ENCODE assay signal across 2 cellular contexts in genomic region chr13:114328034-114328433, GRCh38.
TF ChIP-seq lines count a peak whose summit lies in the region.

No MANE protein-coding gene starts in this region.

TF ChIP-seq in GM23338, 12 proteins besides CTCF, POLR2A, EP300 and RAD21:
- TF ChIP-seq REST (IDR thresholded peaks at IDR 0.05; ENCODE audit: unreplicated experiment) (no peak), CREB1 (CRISPR knock-in tag; IDR thresholded peaks at IDR 0.05; ENCODE audit: low read depth) (no peak), EZH2phosphoT487 (IDR thresholded peaks at IDR 0.05; ENCODE audit: unreplicated experiment) (no peak), POLR2AphosphoS5 (IDR thresholded peaks at IDR 0.05; ENCODE audit: low read depth) (no peak), ZNF114 (CRISPR knock-in tag; IDR thresholded peaks at IDR 0.05) (no peak), JUNB (IDR thresholded peaks at IDR 0.05; ENCODE audit: unreplicated experiment) (no peak), STAT1 (IDR thresholded peaks at IDR 0.05; ENCODE audit: unreplicated experiment) (no peak), NANOG (IDR thresholded peaks at IDR 0.05; ENCODE audit: borderline replicate concordance) (no peak), EZH2 (IDR thresholded peaks at IDR 0.05; ENCODE audit: low read depth, unreplicated experiment) (no peak), ZNF331 (CRISPR knock-in tag; IDR thresholded peaks at IDR 0.05; ENCODE audit: low read depth) (no peak)
- TF ChIP-seq, protein P1, sequence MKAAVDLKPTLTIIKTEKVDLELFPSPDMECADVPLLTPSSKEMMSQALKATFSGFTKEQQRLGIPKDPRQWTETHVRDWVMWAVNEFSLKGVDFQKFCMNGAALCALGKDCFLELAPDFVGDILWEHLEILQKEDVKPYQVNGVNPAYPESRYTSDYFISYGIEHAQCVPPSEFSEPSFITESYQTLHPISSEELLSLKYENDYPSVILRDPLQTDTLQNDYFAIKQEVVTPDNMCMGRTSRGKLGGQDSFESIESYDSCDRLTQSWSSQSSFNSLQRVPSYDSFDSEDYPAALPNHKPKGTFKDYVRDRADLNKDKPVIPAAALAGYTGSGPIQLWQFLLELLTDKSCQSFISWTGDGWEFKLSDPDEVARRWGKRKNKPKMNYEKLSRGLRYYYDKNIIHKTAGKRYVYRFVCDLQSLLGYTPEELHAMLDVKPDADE (IDR thresholded peaks at IDR 0.05) = no peak
- TF ChIP-seq, protein P2, sequence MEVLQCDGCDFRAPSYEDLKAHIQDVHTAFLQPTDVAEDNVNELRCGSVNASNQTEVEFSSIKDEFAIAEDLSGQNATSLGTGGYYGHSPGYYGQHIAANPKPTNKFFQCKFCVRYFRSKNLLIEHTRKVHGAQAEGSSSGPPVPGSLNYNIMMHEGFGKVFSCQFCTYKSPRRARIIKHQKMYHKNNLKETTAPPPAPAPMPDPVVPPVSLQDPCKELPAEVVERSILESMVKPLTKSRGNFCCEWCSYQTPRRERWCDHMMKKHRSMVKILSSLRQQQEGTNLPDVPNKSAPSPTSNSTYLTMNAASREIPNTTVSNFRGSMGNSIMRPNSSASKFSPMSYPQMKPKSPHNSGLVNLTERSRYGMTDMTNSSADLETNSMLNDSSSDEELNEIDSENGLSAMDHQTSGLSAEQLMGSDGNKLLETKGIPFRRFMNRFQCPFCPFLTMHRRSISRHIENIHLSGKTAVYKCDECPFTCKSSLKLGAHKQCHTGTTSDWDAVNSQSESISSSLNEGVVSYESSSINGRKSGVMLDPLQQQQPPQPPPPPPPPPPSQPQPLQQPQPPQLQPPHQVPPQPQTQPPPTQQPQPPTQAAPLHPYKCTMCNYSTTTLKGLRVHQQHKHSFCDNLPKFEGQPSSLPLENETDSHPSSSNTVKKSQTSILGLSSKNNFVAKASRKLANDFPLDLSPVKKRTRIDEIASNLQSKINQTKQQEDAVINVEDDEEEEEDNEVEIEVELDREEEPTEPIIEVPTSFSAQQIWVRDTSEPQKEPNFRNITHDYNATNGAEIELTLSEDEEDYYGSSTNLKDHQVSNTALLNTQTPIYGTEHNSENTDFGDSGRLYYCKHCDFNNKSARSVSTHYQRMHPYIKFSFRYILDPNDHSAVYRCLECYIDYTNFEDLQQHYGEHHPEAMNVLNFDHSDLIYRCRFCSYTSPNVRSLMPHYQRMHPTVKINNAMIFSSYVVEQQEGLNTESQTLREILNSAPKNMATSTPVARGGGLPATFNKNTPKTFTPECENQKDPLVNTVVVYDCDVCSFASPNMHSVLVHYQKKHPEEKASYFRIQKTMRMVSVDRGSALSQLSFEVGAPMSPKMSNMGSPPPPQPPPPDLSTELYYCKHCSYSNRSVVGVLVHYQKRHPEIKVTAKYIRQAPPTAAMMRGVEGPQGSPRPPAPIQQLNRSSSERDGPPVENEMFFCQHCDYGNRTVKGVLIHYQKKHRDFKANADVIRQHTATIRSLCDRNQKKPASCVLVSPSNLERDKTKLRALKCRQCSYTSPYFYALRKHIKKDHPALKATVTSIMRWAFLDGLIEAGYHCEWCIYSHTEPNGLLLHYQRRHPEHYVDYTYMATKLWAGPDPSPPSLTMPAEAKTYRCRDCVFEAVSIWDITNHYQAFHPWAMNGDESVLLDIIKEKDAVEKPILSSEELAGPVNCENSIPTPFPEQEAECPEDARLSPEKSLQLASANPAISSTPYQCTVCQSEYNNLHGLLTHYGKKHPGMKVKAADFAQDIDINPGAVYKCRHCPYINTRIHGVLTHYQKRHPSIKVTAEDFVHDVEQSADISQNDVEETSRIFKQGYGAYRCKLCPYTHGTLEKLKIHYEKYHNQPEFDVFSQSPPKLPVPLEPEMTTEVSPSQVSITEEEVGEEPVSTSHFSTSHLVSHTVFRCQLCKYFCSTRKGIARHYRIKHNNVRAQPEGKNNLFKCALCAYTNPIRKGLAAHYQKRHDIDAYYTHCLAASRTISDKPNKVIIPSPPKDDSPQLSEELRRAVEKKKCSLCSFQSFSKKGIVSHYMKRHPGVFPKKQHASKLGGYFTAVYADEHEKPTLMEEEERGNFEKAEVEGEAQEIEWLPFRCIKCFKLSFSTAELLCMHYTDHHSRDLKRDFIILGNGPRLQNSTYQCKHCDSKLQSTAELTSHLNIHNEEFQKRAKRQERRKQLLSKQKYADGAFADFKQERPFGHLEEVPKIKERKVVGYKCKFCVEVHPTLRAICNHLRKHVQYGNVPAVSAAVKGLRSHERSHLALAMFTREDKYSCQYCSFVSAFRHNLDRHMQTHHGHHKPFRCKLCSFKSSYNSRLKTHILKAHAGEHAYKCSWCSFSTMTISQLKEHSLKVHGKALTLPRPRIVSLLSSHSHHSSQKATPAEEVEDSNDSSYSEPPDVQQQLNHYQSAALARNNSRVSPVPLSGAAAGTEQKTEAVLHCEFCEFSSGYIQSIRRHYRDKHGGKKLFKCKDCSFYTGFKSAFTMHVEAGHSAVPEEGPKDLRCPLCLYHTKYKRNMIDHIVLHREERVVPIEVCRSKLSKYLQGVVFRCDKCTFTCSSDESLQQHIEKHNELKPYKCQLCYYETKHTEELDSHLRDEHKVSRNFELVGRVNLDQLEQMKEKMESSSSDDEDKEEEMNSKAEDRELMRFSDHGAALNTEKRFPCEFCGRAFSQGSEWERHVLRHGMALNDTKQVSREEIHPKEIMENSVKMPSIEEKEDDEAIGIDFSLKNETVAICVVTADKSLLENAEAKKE (CRISPR knock-in tag; IDR thresholded peaks at IDR 0.05) = no peak

TF ChIP-seq in K562, 482 proteins besides CTCF, POLR2A, EP300 and RAD21:
- no peak for TF ChIP-seq ZNF436 (CRISPR knock-in tag; IDR thresholded peaks at IDR 0.05)
- TF ChIP-seq CHD2 (IDR thresholded peaks at IDR 0.05; ENCODE audit: low read depth, low read length) = peak; percentile 37; the same call in 1 of the 2 replicates
TF ChIP-seq in K562: peak in this region for 1.
